25 cellular contexts compared by ENCODE assay signal in the genomic region with DNA sequence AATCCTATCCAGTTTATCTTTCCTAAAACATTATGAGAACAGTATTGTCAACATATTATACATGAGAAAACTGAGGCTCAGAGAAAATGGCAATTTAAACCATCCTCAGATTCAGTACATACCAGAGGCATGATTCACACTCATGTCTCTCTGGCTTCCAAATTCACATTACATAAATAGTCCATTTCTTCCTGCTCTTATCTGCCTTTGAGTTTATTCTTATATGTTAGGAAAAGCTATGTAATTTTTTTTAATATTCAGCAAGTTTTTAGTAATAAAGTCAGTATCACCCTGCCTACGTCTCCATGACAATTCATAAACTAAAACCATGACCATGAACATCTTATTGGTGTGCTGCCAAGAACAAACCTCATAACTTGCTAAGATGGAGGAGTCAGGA.
DNase-seq lines count a peak whose midpoint lies in the region; ATAC-seq, FAIRE-seq and TF ChIP-seq lines count a peak whose summit lies in the region.
"Had no signal": no experiment of that assay in that cellular context is flagged by ENCODE, and none has a peak within 500 bp of the region (broad histone marks: within the 10 kb centered on the region; RNA-seq: fewer than 3 reads in every experiment).

No MANE protein-coding gene starts in this region.

- H3K27me3 ChIP-seq in bronchial epithelial cell (ENCODE audit: control insufficient read depth, insufficient read depth, low read length) (no peaks in the 10 kb centered on the region), H9 (ENCODE audit: insufficient read depth, low read length) (no peaks in the 10 kb centered on the region), vagina (no peaks in the 10 kb centered on the region)
- H3K27me3 ChIP-seq: left lung, neutrophil, tibial nerve had no signal

- DNase-seq in AG08396 (ENCODE audit: low spot score), result peak; percentile 11
- peak; percentile 19 for DNase-seq in RCC 7860 (ENCODE audit: low spot score)
- peak; percentile 58 for DNase-seq in bronchial epithelial cell (ENCODE audit: low read depth)
- peak; percentile 54 for DNase-seq in iris pigment epithelial cell (ENCODE audit: low read depth)
- DNase-seq in H9, result no peak
- no peak for DNase-seq in vagina (ENCODE audit: extremely low spot score in 2 of 2)
- no peak for DNase-seq in CD14-positive monocyte (ENCODE audit: low spot score)
- DNase-seq in T-helper 17 cell, result no peak
- DNase-seq: activated CD4-positive, alpha-beta memory T cell treated with anti-CD3 and anti-CD28 coated beads, Interleukin-2, amount 10 ng/mL, durations not matched to agents 7 days and 5 days; activated naive CD4-positive, alpha-beta T cell treated with anti-CD3 and anti-CD28 coated beads, Interleukin-2, amount 50 U/mL, for 16 hours; activated T-cell treated with anti-CD3 and anti-CD28 coated beads, Interleukin-2, amount 50 U/mL, for 24 hours; caudate nucleus; effector memory CD4-positive, alpha-beta T cell; foreskin melanocyte; left lung; NCI-H1092 treated with DMSO at 0.1 percent for 48 hours; NCI-H2107; NCI-H524; SHP77 treated with DMSO at 0.1 percent for 48 hours; stimulated activated naive CD4-positive, alpha-beta T cell had no signal

- H2BK12ac ChIP-seq in H9 (ENCODE audit: insufficient read length, low read depth, low read length), result no peak overlapping the region

- H2BK120ac ChIP-seq in H9 (ENCODE audit: low read depth, low read length, poor library complexity, severe bottlenecking), result no peak overlapping the region

- H3K27me3 Mint-ChIP-seq in H9 (ENCODE audit: low read depth) (no peaks in the 10 kb centered on the region), CD14-positive monocyte (ENCODE audit: low read depth in 3 of 3) (peaks cover 0 to 1% (median 0%) of the 10 kb centered on the region in 3 donors), T-helper 17 cell (no peaks in the 10 kb centered on the region)
- H3K27me3 Mint-ChIP-seq: activated CD4-positive, alpha-beta memory T cell treated with anti-CD3 and anti-CD28 coated beads, Interleukin-2, amount 10 ng/mL, durations not matched to agents 7 days and 5 days; activated T-cell treated with anti-CD3 and anti-CD28 coated beads, Interleukin-2, amount 50 U/mL, for 24 hours had no signal

- no peak overlapping the region for H3K27ac Mint-ChIP-seq in H9
- no peak overlapping the region for H3K27ac Mint-ChIP-seq in CD14-positive monocyte
- no peak overlapping the region for H3K27ac Mint-ChIP-seq in T-helper 17 cell
- H3K27ac Mint-ChIP-seq: activated CD4-positive, alpha-beta memory T cell treated with anti-CD3 and anti-CD28 coated beads, Interleukin-2, amount 10 ng/mL, durations not matched to agents 7 days and 5 days; activated T-cell treated with anti-CD3 and anti-CD28 coated beads, Interleukin-2, amount 50 U/mL, for 24 hours; WTC11 had no signal

- H3K27ac ChIP-seq in H9 (ENCODE audit: insufficient read length, low read depth, low read length), result no peak overlapping the region
- H3K27ac ChIP-seq in vagina, result no peak overlapping the region
- H3K27ac ChIP-seq: KMS-11, left lung, neutrophil, tibial nerve had no signal

- H3K4me2 ChIP-seq in H9 (ENCODE audit: insufficient read depth, insufficient read length, low read length), result no peak overlapping the region
- H3K4me2 ChIP-seq: KMS-11 had no signal

- no peak overlapping the region for H3K18ac ChIP-seq in H9 (ENCODE audit: insufficient read length, low read depth, low read length)

- H3K9me3 Mint-ChIP-seq in H9, result no peaks in the 10 kb centered on the region
- no peaks in the 10 kb centered on the region for H3K9me3 Mint-ChIP-seq in CD14-positive monocyte
- H3K9me3 Mint-ChIP-seq: WTC11 had no signal

- no peaks in the 10 kb centered on the region for H3K79me2 ChIP-seq in H9 (ENCODE audit: insufficient read depth, low read length)

- H3K36me3 ChIP-seq in bronchial epithelial cell (ENCODE audit: control insufficient read depth, insufficient read depth, low read length), result no peaks in the 10 kb centered on the region
- H3K36me3 ChIP-seq in vagina, result no peaks in the 10 kb centered on the region
- H3K36me3 ChIP-seq: left lung, neutrophil, tibial nerve had no signal

- H3K56ac ChIP-seq in H9 (ENCODE audit: insufficient read length, low read depth, low read length), result no peak overlapping the region

- H2BK20ac ChIP-seq in H9 (ENCODE audit: low read depth, low read length, poor library complexity, severe bottlenecking), result no peak overlapping the region

- FAIRE-seq in RCC 7860 (lab: Jason Lieb, UNC) (no peak), bronchial epithelial cell (lab: Jason Lieb, UNC) (no peak)
- FAIRE-seq: GM19239 had no signal

- H4K5ac ChIP-seq in H9 (ENCODE audit: insufficient read length, low read depth, low read length), result no peak overlapping the region

- H3K4ac ChIP-seq in H9 (ENCODE audit: low read depth, low read length), result no peak overlapping the region

- no peaks in the 10 kb centered on the region for H3K9me3 ChIP-seq in H9 (ENCODE audit: control insufficient read depth, low read depth, low read length)
- H3K9me3 ChIP-seq in vagina, result no peaks in the 10 kb centered on the region
- H3K9me3 ChIP-seq in T-helper 17 cell (ENCODE audit: control insufficient read depth, low read length, poor library complexity, severe bottlenecking), result no peaks in the 10 kb centered on the region
- H3K9me3 ChIP-seq: left lung, neutrophil, tibial nerve had no signal

- H3K36me3 Mint-ChIP-seq in H9 (ENCODE audit: insufficient read depth in 1 of 3, low read depth in 3 of 3) (no peaks in the 10 kb centered on the region; a peak in 1 of 7 replicates), CD14-positive monocyte (no peaks in the 10 kb centered on the region), T-helper 17 cell (ENCODE audit: low read depth) (no peaks in the 10 kb centered on the region)
- H3K36me3 Mint-ChIP-seq: WTC11 had no signal

- H3K4me1 ChIP-seq in H9 (ENCODE audit: insufficient read depth, low read length) (no peaks in the 10 kb centered on the region), vagina (no peaks in the 10 kb centered on the region)
- H3K4me1 ChIP-seq: left lung, tibial nerve had no signal

- no peak overlapping the region for H2BK15ac ChIP-seq in H9 (ENCODE audit: low read depth, low read length)

- WGBS in H9 (ENCODE audit: extremely low coverage, insufficient read length, low lambda C conversion rate), result no CpG with 5 or more reads among the region's 1 CpG

- no peak overlapping the region for H3K4me3 ChIP-seq in bronchial epithelial cell (ENCODE audit: low read depth, low read length)
- no peak overlapping the region for H3K4me3 ChIP-seq in vagina
- H3K4me3 ChIP-seq: left lung, tibial nerve had no signal

- no peak overlapping the region for H4K91ac ChIP-seq in H9 (ENCODE audit: insufficient read length, low read depth, low read length)

- no peak overlapping the region for H3K14ac ChIP-seq in H9 (ENCODE audit: insufficient read depth, low read length)

- no peak overlapping the region for H3K9ac ChIP-seq in H9 (ENCODE audit: extremely low read depth, insufficient read length, low read length)
- H3K9ac ChIP-seq: KMS-11 had no signal

- no peak for TF ChIP-seq POLR2A in vagina (IDR thresholded peaks at IDR 0.05)

- intact Hi-C loops in vagina (cut with DNase I), result no loop called here
- intact Hi-C loops in CD14-positive monocyte (cut with micrococcal nuclease), result no loop called here

- H2AK5ac ChIP-seq in H9 (ENCODE audit: insufficient read length, low read length), result no peak overlapping the region

- no peak overlapping the region for H3T11ph ChIP-seq in H9 (ENCODE audit: low read length)

- no peaks in the 10 kb centered on the region for H3K79me1 ChIP-seq in H9 (ENCODE audit: insufficient read depth, low read depth, low read length, poor library complexity, severe bottlenecking)

- no peak overlapping the region for H2BK5ac ChIP-seq in H9 (ENCODE audit: insufficient read length, low read length)

- no peak overlapping the region for H4K8ac ChIP-seq in H9 (replicated peaks; ENCODE audit: insufficient read length, low read depth, low read length)

- H3K4me1 Mint-ChIP-seq in H9, result no peaks in the 10 kb centered on the region
- peaks cover 7% of the 10 kb centered on the region for H3K4me1 Mint-ChIP-seq in CD14-positive monocyte
- no peaks in the 10 kb centered on the region for H3K4me1 Mint-ChIP-seq in T-helper 17 cell
- H3K4me1 Mint-ChIP-seq: activated CD4-positive, alpha-beta memory T cell treated with anti-CD3 and anti-CD28 coated beads, Interleukin-2, amount 10 ng/mL, durations not matched to agents 7 days and 5 days; WTC11 had no signal

- ATAC-seq in T-helper 17 cell, result no peak
- ATAC-seq: left lung, WTC11 had no signal

- H2AFZ ChIP-seq in H9 (ENCODE audit: low read length), result no peak overlapping the region

- H3K23me2 ChIP-seq in H9 (ENCODE audit: insufficient read length, low read depth, low read length, poor library complexity, severe bottlenecking), result no peaks in the 10 kb centered on the region

- H3K4me3 Mint-ChIP-seq in H9 (no peak overlapping the region), CD14-positive monocyte (no peak overlapping the region), T-helper 17 cell (no peak overlapping the region)
- H3K4me3 Mint-ChIP-seq: activated CD4-positive, alpha-beta memory T cell treated with anti-CD3 and anti-CD28 coated beads, Interleukin-2, amount 10 ng/mL, durations not matched to agents 7 days and 5 days; activated T-cell treated with anti-CD3 and anti-CD28 coated beads, Interleukin-2, amount 50 U/mL, for 24 hours; WTC11 had no signal

- H4K20me1 ChIP-seq in H9 (ENCODE audit: control insufficient read depth, insufficient read depth, insufficient read length), result no peaks in the 10 kb centered on the region

- TF ChIP-seq CTCF in bronchial epithelial cell (IDR thresholded peaks at IDR 0.05; ENCODE audit: insufficient read depth, low read length, severe bottlenecking) (no peak), H9 (conservative IDR thresholded peaks at IDR 0.05) (no peak), vagina (IDR thresholded peaks at IDR 0.05) (no peak), CD14-positive monocyte (IDR thresholded peaks at IDR 0.05) (no peak)

- no peak overlapping the region for H3K23ac ChIP-seq in H9 (ENCODE audit: insufficient read length, low read depth, low read length)

Comparison
In these comparisons a context has a peak if more than half of its experiments do, and no peak if none do; other contexts are left out.
1. DNase-seq: peak in AG08396 (single experiment), RCC 7860 (single experiment), bronchial epithelial cell (single experiment) and iris pigment epithelial cell (single experiment); none in H9 (single experiment), vagina (0 of 2), CD14-positive monocyte (single experiment) and T-helper 17 cell (0 of 3).